In the genomic region with DNA sequence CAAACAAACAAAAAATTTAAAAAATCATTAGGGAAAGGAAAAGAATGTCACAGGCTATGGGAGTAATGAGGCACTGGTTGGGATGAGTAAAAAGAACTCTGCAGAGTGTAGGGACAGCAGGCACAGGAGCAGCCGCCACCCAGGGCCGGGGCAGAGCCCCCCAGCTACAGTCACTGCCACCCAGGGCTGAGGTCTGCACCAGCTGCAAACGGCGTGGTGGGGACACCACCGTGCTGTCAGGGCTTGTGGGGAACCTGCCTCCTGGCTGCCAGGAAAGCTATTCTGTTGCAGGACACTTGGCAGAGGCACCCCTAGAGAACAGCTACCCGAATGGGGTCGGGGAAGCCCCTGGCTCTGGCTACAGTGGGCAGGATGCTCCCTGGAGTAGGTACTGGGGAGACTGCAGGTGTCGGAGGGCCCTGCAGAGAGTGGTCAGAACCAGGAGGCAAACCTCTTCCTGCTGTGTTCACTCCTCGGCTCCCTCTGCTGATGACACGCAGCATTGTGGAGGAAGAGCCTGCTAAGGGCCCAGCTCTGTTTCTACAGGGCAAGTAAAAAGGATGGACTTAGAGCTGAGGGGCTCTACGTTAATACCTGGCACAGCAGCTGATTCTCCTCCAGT, we compare ENCODE assay signal across 8 cellular contexts. TPM values are rescaled to one million over a fixed set of nuclear protein-coding genes. Genes with fewer than 3 reads are reported as not detected.
DNase-seq lines count a peak whose midpoint lies in the region; ATAC-seq lines count a peak whose summit lies in the region.

No MANE protein-coding gene starts in this region.

- no peaks in the 10 kb centered on the region for H3K27me3 Mint-ChIP-seq in activated naive CD8-positive, alpha-beta T cell treated with anti-CD3 and anti-CD28 coated beads for 36 hours

- H3K27ac Mint-ChIP-seq in activated naive CD8-positive, alpha-beta T cell treated with anti-CD3 and anti-CD28 coated beads for 36 hours: no peak overlapping the region

- no peaks in the 10 kb centered on the region for H3K4me1 Mint-ChIP-seq in activated naive CD8-positive, alpha-beta T cell treated with anti-CD3 and anti-CD28 coated beads for 36 hours

- H3K36me3 Mint-ChIP-seq in activated naive CD8-positive, alpha-beta T cell treated with anti-CD3 and anti-CD28 coated beads for 36 hours: no peaks in the 10 kb centered on the region

- H3K9me3 Mint-ChIP-seq in activated naive CD8-positive, alpha-beta T cell treated with anti-CD3 and anti-CD28 coated beads for 36 hours: no peaks in the 10 kb centered on the region

- no peak for DNase-seq in Right ventricle myocardium superior
- no peak for DNase-seq in Right ventricle myocardium inferior (ENCODE audit: missing footprints)
- DNase-seq in LHCN-M2 (ENCODE audit: low read depth): peak; percentile 30
- peak; percentile 31 for DNase-seq in activated naive CD8-positive, alpha-beta T cell treated with anti-CD3 and anti-CD28 coated beads for 36 hours
- peak; percentile 86 for DNase-seq in islet precursor cell
- no peak for DNase-seq in activated CD4-positive, CD25-positive, alpha-beta regulatory T cell (lab: John Stamatoyannopoulos, UW)

- H3K4me3 Mint-ChIP-seq in activated naive CD8-positive, alpha-beta T cell treated with anti-CD3 and anti-CD28 coated beads for 36 hours: no peak overlapping the region

- intact Hi-C loops in Right ventricle myocardium superior (cut with DNase I) (no loop called here), Right ventricle myocardium inferior (cut with DNase I) (no loop called here)

- ATAC-seq in Right ventricle myocardium superior (ENCODE audit: poor library complexity): peak; percentile 48
- no peak for ATAC-seq in Right ventricle myocardium inferior
- ATAC-seq in HG02763 (IDR thresholded peaks at IDR 0.05; ENCODE audit: unreplicated experiment): no peak
- no peak for ATAC-seq in HG03378 (IDR thresholded peaks at IDR 0.05; ENCODE audit: unreplicated experiment)

RNA-seq across cellular contexts. Expression of a gene that starts 32.3 kb away (rescaled TPM):
- 17.7 TPM for total RNA-seq in Right ventricle myocardium superior
- total RNA-seq in Right ventricle myocardium inferior: 16.8 TPM
- total RNA-seq in LHCN-M2 (2014; rRNA removed): 66.5 and 71.1 TPM in 2 replicates
- 19.5 TPM for polyA plus RNA-seq in LHCN-M2 (2012)
- total RNA-seq in activated naive CD8-positive, alpha-beta T cell treated with anti-CD3 and anti-CD28 coated beads for 36 hours: 10 to 100 TPM; 86.4 to 91.3 TPM

Comparison
In these comparisons a context has a peak if more than half of its experiments do, and no peak if none do; other contexts are left out.
1. DNase-seq: peak in LHCN-M2 (single experiment), activated naive CD8-positive, alpha-beta T cell treated with anti-CD3 and anti-CD28 coated beads for 36 hours (single experiment) and islet precursor cell (single experiment); none in Right ventricle myocardium superior (single experiment), Right ventricle myocardium inferior (single experiment) and activated CD4-positive, CD25-positive, alpha-beta regulatory T cell (0 of 4).